1 cellular context compared by ENCODE assay signal in the genomic region with DNA sequence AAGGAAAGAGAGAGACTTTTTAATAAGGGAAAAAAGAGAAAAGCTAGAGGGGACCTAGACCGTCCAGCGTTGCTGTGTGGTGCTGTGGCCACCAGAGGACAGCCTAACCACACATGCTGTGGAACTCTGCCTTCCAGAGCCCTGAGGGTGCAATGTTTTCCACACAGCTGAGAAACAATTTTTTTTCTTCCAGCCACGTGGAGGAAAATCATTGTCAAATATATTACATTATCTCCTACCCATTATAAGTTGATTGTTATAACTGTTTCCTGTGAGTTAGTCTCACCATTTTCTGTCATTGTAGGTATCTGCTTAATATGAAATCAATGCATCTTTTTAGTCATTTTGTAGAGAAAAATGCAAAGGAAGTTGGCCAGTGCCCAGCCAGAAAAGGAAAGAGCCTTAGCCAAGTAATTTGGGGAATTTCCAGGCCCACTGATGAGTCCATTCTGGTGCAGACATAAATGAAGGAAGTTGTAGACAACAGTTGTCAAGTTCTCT.
TF ChIP-seq lines count a peak whose summit lies in the region.

No MANE protein-coding gene starts in this region.

TF ChIP-seq in endothelial cell of umbilical vein, 7 proteins besides CTCF, POLR2A, EP300 and RAD21:
- TF ChIP-seq GATA2 (IDR thresholded peaks at IDR 0.05; ENCODE audit: insufficient read depth, insufficient read length, low read depth, low read length) (no peak), JUN (IDR thresholded peaks at IDR 0.05; ENCODE audit: borderline replicate concordance, insufficient read depth, insufficient read length, low read depth) (no peak), MAX (IDR thresholded peaks at IDR 0.05; ENCODE audit: insufficient read depth, insufficient read length) (no peak), EZH2 (IDR thresholded peaks at IDR 0.05; ENCODE audit: borderline replicate concordance, low read depth, low read length, severe bottlenecking) (no peak), MYC (IDR thresholded peaks at IDR 0.05; ENCODE audit: low read depth, low read length) (no peak)
TF ChIP-seq in endothelial cell of umbilical vein: peak in this region for 0.
